In the genomic region with DNA sequence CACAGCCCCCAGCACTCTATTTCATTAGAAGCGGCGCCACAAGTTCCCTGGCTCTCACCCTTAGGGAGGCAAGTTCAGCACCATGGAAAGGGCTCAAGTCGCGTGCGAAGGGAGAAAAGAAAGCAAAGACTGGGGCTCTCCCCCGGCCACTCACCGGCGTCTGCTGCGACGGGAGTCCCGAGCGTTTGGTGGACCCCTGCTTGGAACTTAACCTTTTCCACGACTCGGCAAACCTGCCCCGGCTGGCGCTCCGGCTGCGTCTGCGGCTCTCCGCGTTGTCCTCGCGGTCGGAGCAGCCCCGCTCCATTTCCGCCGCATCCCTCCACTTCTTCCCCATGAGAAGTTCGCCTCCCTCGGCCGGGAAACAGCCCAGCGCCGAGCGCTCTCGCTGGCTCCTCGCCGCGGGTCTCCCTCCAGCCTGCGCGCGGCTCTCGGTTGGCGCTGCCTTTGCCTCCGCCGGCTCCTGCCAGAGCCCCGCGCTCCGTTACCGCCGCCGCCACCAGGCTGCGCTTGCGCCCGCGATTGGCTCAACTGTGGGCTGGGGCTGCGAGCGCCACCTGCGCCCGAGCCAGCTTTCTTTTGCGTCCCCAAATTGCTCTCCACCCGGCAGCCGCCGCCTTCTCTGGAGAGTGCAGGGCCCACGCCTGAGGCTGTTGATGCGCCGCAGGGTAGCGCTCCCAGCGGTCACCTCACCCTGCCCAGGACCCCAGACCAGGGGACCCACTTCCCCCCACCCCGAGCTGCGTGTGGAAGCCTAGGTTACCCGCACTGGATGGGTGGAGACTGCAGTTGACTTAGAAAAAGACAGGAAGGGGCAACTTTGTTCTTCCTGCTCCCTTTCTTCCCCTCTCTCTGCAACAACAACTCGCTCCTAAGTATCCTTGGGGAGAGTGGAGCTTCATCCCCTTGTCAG, we compare ENCODE assay signal across 1 cellular context.
TF ChIP-seq lines count a peak whose summit lies in the region.

No MANE protein-coding gene starts in this region.

TF ChIP-seq in Ishikawa, 13 proteins besides CTCF, POLR2A, EP300 and RAD21 (continued from another document):
- TF ChIP-seq, protein P1, sequence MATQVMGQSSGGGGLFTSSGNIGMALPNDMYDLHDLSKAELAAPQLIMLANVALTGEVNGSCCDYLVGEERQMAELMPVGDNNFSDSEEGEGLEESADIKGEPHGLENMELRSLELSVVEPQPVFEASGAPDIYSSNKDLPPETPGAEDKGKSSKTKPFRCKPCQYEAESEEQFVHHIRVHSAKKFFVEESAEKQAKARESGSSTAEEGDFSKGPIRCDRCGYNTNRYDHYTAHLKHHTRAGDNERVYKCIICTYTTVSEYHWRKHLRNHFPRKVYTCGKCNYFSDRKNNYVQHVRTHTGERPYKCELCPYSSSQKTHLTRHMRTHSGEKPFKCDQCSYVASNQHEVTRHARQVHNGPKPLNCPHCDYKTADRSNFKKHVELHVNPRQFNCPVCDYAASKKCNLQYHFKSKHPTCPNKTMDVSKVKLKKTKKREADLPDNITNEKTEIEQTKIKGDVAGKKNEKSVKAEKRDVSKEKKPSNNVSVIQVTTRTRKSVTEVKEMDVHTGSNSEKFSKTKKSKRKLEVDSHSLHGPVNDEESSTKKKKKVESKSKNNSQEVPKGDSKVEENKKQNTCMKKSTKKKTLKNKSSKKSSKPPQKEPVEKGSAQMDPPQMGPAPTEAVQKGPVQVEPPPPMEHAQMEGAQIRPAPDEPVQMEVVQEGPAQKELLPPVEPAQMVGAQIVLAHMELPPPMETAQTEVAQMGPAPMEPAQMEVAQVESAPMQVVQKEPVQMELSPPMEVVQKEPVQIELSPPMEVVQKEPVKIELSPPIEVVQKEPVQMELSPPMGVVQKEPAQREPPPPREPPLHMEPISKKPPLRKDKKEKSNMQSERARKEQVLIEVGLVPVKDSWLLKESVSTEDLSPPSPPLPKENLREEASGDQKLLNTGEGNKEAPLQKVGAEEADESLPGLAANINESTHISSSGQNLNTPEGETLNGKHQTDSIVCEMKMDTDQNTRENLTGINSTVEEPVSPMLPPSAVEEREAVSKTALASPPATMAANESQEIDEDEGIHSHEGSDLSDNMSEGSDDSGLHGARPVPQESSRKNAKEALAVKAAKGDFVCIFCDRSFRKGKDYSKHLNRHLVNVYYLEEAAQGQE (IDR thresholded peaks at IDR 0.05; ENCODE audit: low read depth): peak; percentile 95
- TF ChIP-seq TAF1 (IDR thresholded peaks at IDR 0.05; ENCODE audit: low read depth): no peak
